1 cellular context compared by ENCODE assay signal in the genomic region with DNA sequence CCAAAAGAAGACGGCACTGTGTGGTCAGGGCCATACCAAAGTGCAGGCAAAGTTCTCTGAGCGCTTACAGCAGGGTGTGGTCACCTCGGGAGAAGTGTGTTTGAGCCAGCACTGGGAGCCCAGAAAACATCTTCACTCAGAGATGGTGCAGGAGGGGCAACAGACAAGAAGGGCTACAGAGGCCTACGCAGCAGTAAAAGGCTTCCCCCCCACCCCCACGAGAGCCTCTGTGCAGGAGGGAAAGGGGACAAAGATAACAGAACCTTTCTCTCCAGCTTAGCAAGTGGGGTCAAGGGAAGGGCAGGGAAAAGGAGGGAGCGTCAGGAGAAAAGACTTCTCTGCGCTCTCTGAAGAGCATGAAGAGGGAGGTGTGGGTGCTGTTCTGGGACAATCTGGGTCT.
TF ChIP-seq lines count a peak whose summit lies in the region.

No MANE protein-coding gene starts in this region.

TF ChIP-seq in GM23338, 12 proteins besides CTCF, POLR2A, EP300 and RAD21 (continued from another document):
- TF ChIP-seq ZNF462 (CRISPR knock-in tag; IDR thresholded peaks at IDR 0.05) = no peak
- TF ChIP-seq, protein P1, sequence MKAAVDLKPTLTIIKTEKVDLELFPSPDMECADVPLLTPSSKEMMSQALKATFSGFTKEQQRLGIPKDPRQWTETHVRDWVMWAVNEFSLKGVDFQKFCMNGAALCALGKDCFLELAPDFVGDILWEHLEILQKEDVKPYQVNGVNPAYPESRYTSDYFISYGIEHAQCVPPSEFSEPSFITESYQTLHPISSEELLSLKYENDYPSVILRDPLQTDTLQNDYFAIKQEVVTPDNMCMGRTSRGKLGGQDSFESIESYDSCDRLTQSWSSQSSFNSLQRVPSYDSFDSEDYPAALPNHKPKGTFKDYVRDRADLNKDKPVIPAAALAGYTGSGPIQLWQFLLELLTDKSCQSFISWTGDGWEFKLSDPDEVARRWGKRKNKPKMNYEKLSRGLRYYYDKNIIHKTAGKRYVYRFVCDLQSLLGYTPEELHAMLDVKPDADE (IDR thresholded peaks at IDR 0.05) = no peak
- no peak for TF ChIP-seq STAT1 (IDR thresholded peaks at IDR 0.05; ENCODE audit: unreplicated experiment)
- no peak for TF ChIP-seq ZNF114 (CRISPR knock-in tag; IDR thresholded peaks at IDR 0.05)
- no peak for TF ChIP-seq NANOG (IDR thresholded peaks at IDR 0.05; ENCODE audit: borderline replicate concordance)
- no peak for TF ChIP-seq CREB1 (CRISPR knock-in tag; IDR thresholded peaks at IDR 0.05; ENCODE audit: low read depth)
- no peak for TF ChIP-seq POLR2AphosphoS5 (IDR thresholded peaks at IDR 0.05; ENCODE audit: low read depth)
- no peak for TF ChIP-seq ZNF331 (CRISPR knock-in tag; IDR thresholded peaks at IDR 0.05; ENCODE audit: low read depth)
- TF ChIP-seq, protein P2, sequence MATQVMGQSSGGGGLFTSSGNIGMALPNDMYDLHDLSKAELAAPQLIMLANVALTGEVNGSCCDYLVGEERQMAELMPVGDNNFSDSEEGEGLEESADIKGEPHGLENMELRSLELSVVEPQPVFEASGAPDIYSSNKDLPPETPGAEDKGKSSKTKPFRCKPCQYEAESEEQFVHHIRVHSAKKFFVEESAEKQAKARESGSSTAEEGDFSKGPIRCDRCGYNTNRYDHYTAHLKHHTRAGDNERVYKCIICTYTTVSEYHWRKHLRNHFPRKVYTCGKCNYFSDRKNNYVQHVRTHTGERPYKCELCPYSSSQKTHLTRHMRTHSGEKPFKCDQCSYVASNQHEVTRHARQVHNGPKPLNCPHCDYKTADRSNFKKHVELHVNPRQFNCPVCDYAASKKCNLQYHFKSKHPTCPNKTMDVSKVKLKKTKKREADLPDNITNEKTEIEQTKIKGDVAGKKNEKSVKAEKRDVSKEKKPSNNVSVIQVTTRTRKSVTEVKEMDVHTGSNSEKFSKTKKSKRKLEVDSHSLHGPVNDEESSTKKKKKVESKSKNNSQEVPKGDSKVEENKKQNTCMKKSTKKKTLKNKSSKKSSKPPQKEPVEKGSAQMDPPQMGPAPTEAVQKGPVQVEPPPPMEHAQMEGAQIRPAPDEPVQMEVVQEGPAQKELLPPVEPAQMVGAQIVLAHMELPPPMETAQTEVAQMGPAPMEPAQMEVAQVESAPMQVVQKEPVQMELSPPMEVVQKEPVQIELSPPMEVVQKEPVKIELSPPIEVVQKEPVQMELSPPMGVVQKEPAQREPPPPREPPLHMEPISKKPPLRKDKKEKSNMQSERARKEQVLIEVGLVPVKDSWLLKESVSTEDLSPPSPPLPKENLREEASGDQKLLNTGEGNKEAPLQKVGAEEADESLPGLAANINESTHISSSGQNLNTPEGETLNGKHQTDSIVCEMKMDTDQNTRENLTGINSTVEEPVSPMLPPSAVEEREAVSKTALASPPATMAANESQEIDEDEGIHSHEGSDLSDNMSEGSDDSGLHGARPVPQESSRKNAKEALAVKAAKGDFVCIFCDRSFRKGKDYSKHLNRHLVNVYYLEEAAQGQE (IDR thresholded peaks at IDR 0.05; ENCODE audit: unreplicated experiment) = no peak
